In genomic region chr5:106185661-106186081, GRCh38 we compare ENCODE assay signal across 21 cellular contexts.
"Had no signal": no experiment of that assay in that cellular context is flagged by ENCODE, and none has a peak within 500 bp of the region (broad histone marks: within the 10 kb centered on the region; RNA-seq: fewer than 3 reads in every experiment).

No MANE protein-coding gene starts in this region.

- H3K36me3 Mint-ChIP-seq: activated naive CD4-positive, alpha-beta T cell treated with anti-CD3 and anti-CD28 coated beads, Interleukin-2, amount 50 U/mL, for 24 hours; stimulated activated effector memory CD8-positive, alpha-beta T cell treated with anti-CD3 and anti-CD28 coated beads, Interleukin-12 subunit alpha, Interleukin-12 subunit beta, amount 100 ng/mL, for 72 hours; type B pancreatic cell had no signal

- H3K27ac ChIP-seq: gastrocnemius medialis, heart right ventricle, left lung, sigmoid colon, stomach, testis, WERI-Rb-1 had no signal

- H3K4me1 ChIP-seq: gastrocnemius medialis, heart right ventricle, left lung, sigmoid colon, stomach, testis had no signal

- H3K4me3 ChIP-seq: gastrocnemius medialis, heart right ventricle, left lung, sigmoid colon, stomach, testis had no signal

- DNase-seq: activated CD4-positive, alpha-beta T cell treated with anti-CD3 and anti-CD28 coated beads for 1 hour; activated CD8-positive, alpha-beta memory T cell treated with anti-CD3 and anti-CD28 coated beads for 24 hours; activated CD8-positive, alpha-beta memory T cell treated with anti-CD3 and anti-CD28 coated beads, Interleukin-2, amount 50 U/mL, for 48 hours; activated effector memory CD4-positive, alpha-beta T cell treated with Interleukin-2 at 50 U/mL for 16 hours; activated T-cell treated with anti-CD3 and anti-CD28 coated beads, Interleukin-2, amount 50 U/mL, for 48 hours; effector CD8-positive, alpha-beta T cell; gastrocnemius medialis; heart right ventricle; left lung; midbrain; sigmoid colon; stimulated activated CD4-positive, alpha-beta T cell treated with anti-CD3 and anti-CD28 coated beads, Interleukin-4, amount 100 ng/mL, for 24 hours; stomach; testis; WERI-Rb-1 had no signal

- H3K27me3 ChIP-seq: gastrocnemius medialis, heart right ventricle, left lung, sigmoid colon, stomach, testis had no signal

- H3K9me3 ChIP-seq: gastrocnemius medialis, left lung, sigmoid colon, stomach, testis had no signal

- H3K9me3 Mint-ChIP-seq: dendritic cell treated with granulocyte-macrophage colony-stimulating factor and Interleukin-4, amounts not matched to agents 40 ng/mL and 50 ng/mL, for 4 days; nephron; stimulated activated effector memory CD8-positive, alpha-beta T cell treated with anti-CD3 and anti-CD28 coated beads, Interleukin-12 subunit alpha, Interleukin-12 subunit beta, amount 100 ng/mL, for 72 hours; type B pancreatic cell had no signal

- ATAC-seq: esophagus mucosa; gastrocnemius medialis; heart right ventricle; left lung; stimulated activated effector memory CD8-positive, alpha-beta T cell treated with anti-CD3 and anti-CD28 coated beads, Interleukin-12 subunit alpha, Interleukin-12 subunit beta, amount 100 ng/mL, for 72 hours had no signal

- H3K27ac Mint-ChIP-seq: activated naive CD4-positive, alpha-beta T cell treated with anti-CD3 and anti-CD28 coated beads, Interleukin-2, amount 50 U/mL, for 24 hours; dendritic cell treated with granulocyte-macrophage colony-stimulating factor and Interleukin-4, amounts not matched to agents 40 ng/mL and 50 ng/mL, for 4 days; nephron; stimulated activated effector memory CD8-positive, alpha-beta T cell treated with anti-CD3 and anti-CD28 coated beads, Interleukin-12 subunit alpha, Interleukin-12 subunit beta, amount 100 ng/mL, for 72 hours; type B pancreatic cell had no signal

- H3K36me3 ChIP-seq: gastrocnemius medialis, heart right ventricle, left lung, sigmoid colon, stomach, WERI-Rb-1 had no signal
